Comparison of ENCODE assay signal across 9 cellular contexts in genomic region chr6:155530219-155530834, GRCh38.
DNase-seq lines count a peak whose midpoint lies in the region; ATAC-seq and TF ChIP-seq lines count a peak whose summit lies in the region.
"Had no signal": no experiment of that assay in that cellular context is flagged by ENCODE, and none has a peak within 500 bp of the region (broad histone marks: within the 10 kb centered on the region; RNA-seq: fewer than 3 reads in every experiment).

No MANE protein-coding gene starts in this region.

- H3K27me3 ChIP-seq in AG04450 (ENCODE audit: control insufficient read depth, insufficient read depth, low read length) = no peaks in the 10 kb centered on the region
- H3K27me3 ChIP-seq: SJSA1 had no signal

- DNase-seq in AG04450 (ENCODE audit: low read depth, low spot score) (no peak), G401 (ENCODE audit: low spot score) (peak; percentile 8), NCI-H69 (lab: John Stamatoyannopoulos, UW) (peak; percentile 54), dermis microvascular lymphatic vessel endothelial cell (ENCODE audit: low read depth in 2 of 2) (peak; percentile 55 to 70), non-pigmented ciliary epithelial cell (ENCODE audit: low read depth) (peak; percentile 30), GF-D8 (lab: John Stamatoyannopoulos, UW) (no peak), DMS153 (lab: John Stamatoyannopoulos, UW) (no peak)

- no peak overlapping the region for H3K4me3 ChIP-seq in AG04450 (ENCODE audit: low read depth, low read length)
- H3K4me3 ChIP-seq: SJSA1 had no signal

- POLR2A ChIA-PET in AG04450 (lab: Yijun Ruan, JAX) = no interaction called here

- peaks cover 4% of the 10 kb centered on the region; the same call in 1 of the 2 replicates for H3K9me3 ChIP-seq in AG04450 (ENCODE audit: control insufficient read depth, insufficient read depth, low read length)
- H3K9me3 ChIP-seq: SJSA1 had no signal

- CTCF ChIA-PET in AG04450 (lab: Charles Lee) = no interaction called here

- no peak overlapping the region for H3K27ac ChIP-seq in AG04450 (ENCODE audit: low read depth, low read length)

- in situ Hi-C loops in G401 (cut with HindIII; ENCODE audit: low sequenced_read_pairs) = no loop called here

- peak; percentile 78 for TF ChIP-seq CTCF in AG04450 (IDR thresholded peaks at IDR 0.05; ENCODE audit: low read depth, low read length)

- ATAC-seq in HG02798 (IDR thresholded peaks at IDR 0.05; ENCODE audit: poor library complexity, unreplicated experiment) = peak; percentile 72

Comparison
In these comparisons a context has a peak if more than half of its experiments do, and no peak if none do; other contexts are left out.
1. DNase-seq: peak in G401 (single experiment), NCI-H69 (single experiment), dermis microvascular lymphatic vessel endothelial cell (2 of 2) and non-pigmented ciliary epithelial cell (single experiment); none in AG04450 (single experiment), GF-D8 (single experiment) and DMS153 (single experiment).